ENCODE assay signal across 17 cellular contexts in genomic region chr6:56259163-56259562, GRCh38. TPM values are rescaled to one million over a fixed set of nuclear protein-coding genes. Genes with fewer than 3 reads are reported as not detected.
DNase-seq lines count a peak whose midpoint lies in the region; ATAC-seq, FAIRE-seq and TF ChIP-seq lines count a peak whose summit lies in the region.
"Had no signal": no experiment of that assay in that cellular context is flagged by ENCODE, and none has a peak within 500 bp of the region (broad histone marks: within the 10 kb centered on the region; RNA-seq: fewer than 3 reads in every experiment).

No MANE protein-coding gene starts in this region.

- no peak overlapping the region for H4K5ac ChIP-seq in mesendoderm (ENCODE audit: low read length)

- H2BK15ac ChIP-seq in mesendoderm (replicated peaks; ENCODE audit: low read depth): no peak overlapping the region

- no peaks in the 10 kb centered on the region for H3K9me3 ChIP-seq in astrocyte (ENCODE audit: insufficient read depth, low read depth, low read length)
- H3K9me3 ChIP-seq: HAP-1 had no signal

- H3K27me3 Mint-ChIP-seq in astrocyte (ENCODE audit: low read depth, unreplicated experiment): peaks cover 2% of the 10 kb centered on the region
- H3K27me3 Mint-ChIP-seq: CD8-positive, alpha-beta memory T cell had no signal

- H3K79me2 ChIP-seq in astrocyte (ENCODE audit: insufficient read depth, low read length) (no peaks in the 10 kb centered on the region), mesendoderm (ENCODE audit: control insufficient read depth, insufficient read depth, low read length) (no peaks in the 10 kb centered on the region)

- H3K9ac ChIP-seq in astrocyte (ENCODE audit: low read length) (no peak overlapping the region), mesendoderm (ENCODE audit: low read length) (no peak overlapping the region)

- H4K20me1 ChIP-seq in astrocyte (ENCODE audit: insufficient read depth, low read length): no peaks in the 10 kb centered on the region

- H3K27me3 ChIP-seq in astrocyte (ENCODE audit: insufficient read depth, low read length): peaks cover 2% of the 10 kb centered on the region
- no peaks in the 10 kb centered on the region for H3K27me3 ChIP-seq in mesendoderm (ENCODE audit: insufficient read depth, low read length, poor library complexity)

- no peak overlapping the region for H2BK5ac ChIP-seq in mesendoderm (ENCODE audit: low read length)

- no peak overlapping the region for H3K18ac ChIP-seq in mesendoderm (ENCODE audit: low read length)

- no peak overlapping the region for H2AK5ac ChIP-seq in mesendoderm (ENCODE audit: low read length)

- H3K23ac ChIP-seq in mesendoderm (ENCODE audit: low read length): no peak overlapping the region

- H3K56ac ChIP-seq in mesendoderm (ENCODE audit: low read length): no peak overlapping the region

- DNase-seq in NCI-H69 (lab: John Stamatoyannopoulos, UW) (peak; percentile 41), astrocyte (ENCODE audit: low read depth) (peak; percentile 3), mesendoderm (peak; percentile 17), urothelium cell line (ENCODE audit: low spot score) (no peak), occipital lobe (lab: John Stamatoyannopoulos, UW) (no peak)
- DNase-seq: C1 segment of cervical spinal cord; CD8-positive, alpha-beta memory T cell; MM.1S; NCI-H774 had no signal

- no peaks in the 10 kb centered on the region for H3K4me1 Mint-ChIP-seq in astrocyte (ENCODE audit: low read depth, unreplicated experiment)
- H3K4me1 Mint-ChIP-seq: CD8-positive, alpha-beta memory T cell had no signal

- H2AFZ ChIP-seq in astrocyte (ENCODE audit: low read depth, low read length): no peak overlapping the region

- ATAC-seq in HG03521 (IDR thresholded peaks at IDR 0.05; ENCODE audit: unreplicated experiment) (no peak), GM21526 (IDR thresholded peaks at IDR 0.05; ENCODE audit: low FRiP score, unreplicated experiment) (no peak)
- ATAC-seq: Right ventricle myocardium inferior had no signal

- WGBS in mesendoderm (ENCODE audit: extremely low coverage, insufficient coverage, low lambda C conversion rate): no CpG with 5 or more reads among the region's 2 CpGs

- no peak overlapping the region for H3K4me2 ChIP-seq in astrocyte (ENCODE audit: low read length)
- H3K4me2 ChIP-seq in mesendoderm (ENCODE audit: low read length): no peak overlapping the region

- H3K4ac ChIP-seq in mesendoderm (ENCODE audit: low read depth, low read length): no peak overlapping the region

- H3K79me1 ChIP-seq in mesendoderm (ENCODE audit: low read length): no peaks in the 10 kb centered on the region

- H3K36me3 ChIP-seq in astrocyte (ENCODE audit: insufficient read depth, low read length): no peaks in the 10 kb centered on the region
- no peaks in the 10 kb centered on the region for H3K36me3 ChIP-seq in mesendoderm (ENCODE audit: control insufficient read depth, insufficient read depth, low read length)
- H3K36me3 ChIP-seq: HAP-1 had no signal

- H3K4me3 ChIP-seq in astrocyte (ENCODE audit: insufficient read depth, low read depth, low read length) (no peak overlapping the region), mesendoderm (ENCODE audit: low read length) (no peak overlapping the region)
- H3K4me3 ChIP-seq: HAP-1 had no signal

- H3K4me3 Mint-ChIP-seq in astrocyte (ENCODE audit: unreplicated experiment): no peak overlapping the region
- H3K4me3 Mint-ChIP-seq: CD8-positive, alpha-beta memory T cell had no signal

- no peak overlapping the region for H4K8ac ChIP-seq in mesendoderm (ENCODE audit: low read depth, low read length)

- H2BK120ac ChIP-seq in mesendoderm (ENCODE audit: low read depth, low read length): no peak overlapping the region

- H3K36me3 Mint-ChIP-seq in astrocyte (ENCODE audit: low read depth, unreplicated experiment): no peaks in the 10 kb centered on the region
- H3K36me3 Mint-ChIP-seq: CD8-positive, alpha-beta memory T cell had no signal

- H3K27ac Mint-ChIP-seq in astrocyte (ENCODE audit: unreplicated experiment): no peak overlapping the region
- H3K27ac Mint-ChIP-seq: CD8-positive, alpha-beta memory T cell had no signal

- no peak for TF ChIP-seq CTCF in astrocyte (IDR thresholded peaks at IDR 0.05; ENCODE audit: insufficient read depth, low read depth, low read length)

- no peaks in the 10 kb centered on the region for H3K9me3 Mint-ChIP-seq in astrocyte (ENCODE audit: unreplicated experiment)

- H3K27ac ChIP-seq in astrocyte (ENCODE audit: low read depth, low read length) (no peak overlapping the region), mesendoderm (ENCODE audit: low read depth, low read length) (no peak overlapping the region)

- no peaks in the 10 kb centered on the region for H3K4me1 ChIP-seq in astrocyte (ENCODE audit: insufficient read depth, low read length)
- peaks cover 2% of the 10 kb centered on the region for H3K4me1 ChIP-seq in mesendoderm (ENCODE audit: control insufficient read depth, low read depth, low read length)
- H3K4me1 ChIP-seq: HAP-1 had no signal

- no peak for FAIRE-seq in astrocyte (lab: Jason Lieb, UNC)
- FAIRE-seq in urothelium cell line (lab: Jason Lieb, UNC): peak; percentile 69
- FAIRE-seq: GM12891, GM18507, RCC 7860 had no signal

RNA-seq across cellular contexts. Expression of gene COL21A1, which starts 11.8 kb away (rescaled TPM):
- 0.53 and 0.57 TPM in 2 replicates for total RNA-seq in astrocyte
- 1.4 TPM for polyA plus RNA-seq in mesendoderm (2013, experiment 1 of 2)
- polyA plus RNA-seq in mesendoderm (2013, experiment 2 of 2): 1.1 TPM
- total RNA-seq in occipital lobe: 1.9 TPM
- total RNA-seq: CD8-positive, alpha-beta memory T cell; OCI-LY7 had no signal
- polyA plus RNA-seq: CD8-positive, alpha-beta memory T cell had no signal

Comparison
In these comparisons a context has a peak if more than half of its experiments do, and no peak if none do; other contexts are left out.
1. DNase-seq: peak in NCI-H69 (single experiment), astrocyte (single experiment) and mesendoderm (single experiment); none in urothelium cell line (single experiment) and occipital lobe (single experiment).